In genomic region chr10:113524539-113525490, GRCh38 we compare ENCODE assay signal across 1 cellular context.
TF ChIP-seq lines count a peak whose summit lies in the region.

No MANE protein-coding gene starts in this region.

TF ChIP-seq in GM23338, 12 proteins besides CTCF, POLR2A, EP300 and RAD21:
- no peak for TF ChIP-seq REST (IDR thresholded peaks at IDR 0.05; ENCODE audit: unreplicated experiment)
- no peak for TF ChIP-seq EZH2phosphoT487 (IDR thresholded peaks at IDR 0.05; ENCODE audit: unreplicated experiment)
- TF ChIP-seq EZH2 (IDR thresholded peaks at IDR 0.05; ENCODE audit: low read depth, unreplicated experiment): no peak
- TF ChIP-seq POLR2AphosphoS5 (IDR thresholded peaks at IDR 0.05; ENCODE audit: low read depth): no peak
- no peak for TF ChIP-seq JUNB (IDR thresholded peaks at IDR 0.05; ENCODE audit: unreplicated experiment)
- no peak for TF ChIP-seq ETS1 (IDR thresholded peaks at IDR 0.05)
- TF ChIP-seq ZNF462 (CRISPR knock-in tag; IDR thresholded peaks at IDR 0.05): no peak
- TF ChIP-seq CREB1 (CRISPR knock-in tag; IDR thresholded peaks at IDR 0.05; ENCODE audit: low read depth): no peak
